8 cellular contexts compared by ENCODE assay signal in the genomic region with DNA sequence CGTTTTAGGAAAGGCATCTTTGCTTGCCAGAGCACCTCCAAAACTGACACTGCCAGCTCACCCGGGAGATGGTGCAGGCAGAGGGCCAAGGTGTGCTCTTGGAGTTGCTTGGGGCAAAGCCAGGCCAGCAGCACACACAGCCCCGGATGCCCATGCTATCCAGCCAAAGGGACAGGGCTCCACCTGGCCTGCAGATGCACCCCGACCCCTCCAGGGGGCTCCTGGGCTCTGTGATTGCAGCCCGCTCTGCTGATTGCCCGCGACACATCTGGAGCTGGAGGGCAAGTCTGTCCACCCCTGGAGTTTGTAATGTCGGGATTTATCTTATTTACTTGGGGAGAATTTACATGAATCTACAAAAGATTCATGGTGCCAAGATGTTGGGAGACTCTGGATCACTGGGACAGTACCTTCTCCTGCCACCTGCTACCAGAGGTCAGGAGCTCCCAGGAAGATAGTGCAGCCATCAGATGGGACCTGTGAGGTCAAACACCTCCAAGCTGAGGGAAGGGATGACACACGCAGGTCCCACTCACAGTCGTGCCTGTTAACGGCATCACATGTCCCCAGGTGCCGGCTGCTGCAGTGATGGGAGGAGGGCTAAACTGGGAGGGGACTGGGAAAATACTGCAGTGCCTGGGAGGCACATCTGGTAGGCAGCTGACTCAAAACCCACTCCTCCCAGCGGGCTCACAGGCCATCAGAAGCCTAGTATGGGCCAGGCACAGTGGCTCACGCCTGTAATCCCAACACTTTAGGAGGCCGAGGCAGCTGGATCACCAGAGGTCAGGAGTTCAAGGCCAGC. TPM values are rescaled to one million over a fixed set of nuclear protein-coding genes. Genes with fewer than 3 reads are reported as not detected.
DNase-seq lines count a peak whose midpoint lies in the region; ATAC-seq and TF ChIP-seq lines count a peak whose summit lies in the region.

No MANE protein-coding gene starts in this region.

- H2BK12ac ChIP-seq in neuronal stem cell (ENCODE audit: low read length): no peak overlapping the region

- H4K91ac ChIP-seq in neuronal stem cell (ENCODE audit: low read depth, low read length, poor library complexity): no peak overlapping the region

- H3K36me3 ChIP-seq in WERI-Rb-1 (no peaks in the 10 kb centered on the region), neuronal stem cell (replicated peaks in 1 of 2; ENCODE audit: control insufficient read depth in 2 of 2, insufficient read depth in 2 of 2, low read length in 2 of 2) (no peaks in the 10 kb centered on the region)

- H3K4me3 ChIP-seq in HL-60 (replicated peaks; ENCODE audit: insufficient read depth, low read length) (no peak overlapping the region), WERI-Rb-1 (ENCODE audit: low read depth, low read length) (no peak overlapping the region), epithelial cell of esophagus (ENCODE audit: low read length) (no peak overlapping the region), neuronal stem cell (ENCODE audit: low read length in 2 of 2) (no peak overlapping the region)

- H3K4me2 ChIP-seq in neuronal stem cell (ENCODE audit: insufficient read depth, low read length, poor library complexity, severe bottlenecking): no peak overlapping the region

- H2BK15ac ChIP-seq in neuronal stem cell (ENCODE audit: low read length): no peak overlapping the region

- H3K27me3 ChIP-seq in HL-60 (ENCODE audit: insufficient read depth, poor library complexity, severe bottlenecking): peaks cover 10% of the 10 kb centered on the region
- H3K27me3 ChIP-seq in WERI-Rb-1 (ENCODE audit: insufficient read depth, low read depth, severe bottlenecking): no peaks in the 10 kb centered on the region
- peaks cover 0 to 3% (median 0%) of the 10 kb centered on the region in 3 experiments for H3K27me3 ChIP-seq in neuronal stem cell (ENCODE audit: control insufficient read depth in 3 of 3, insufficient read depth in 3 of 3, low read depth in 1 of 3, low read length in 3 of 3)

- no peak overlapping the region for H3K9ac ChIP-seq in neuronal stem cell (ENCODE audit: low read depth, low read length, poor library complexity)

- peak; percentile 41 for TF ChIP-seq CTCF in HL-60 (IDR thresholded peaks at IDR 0.05; ENCODE audit: insufficient read depth, low read length)
- TF ChIP-seq CTCF in WERI-Rb-1 (IDR thresholded peaks at IDR 0.05; ENCODE audit: low read depth, low read length): peak; percentile 80
- TF ChIP-seq CTCF in epithelial cell of esophagus (IDR thresholded peaks at IDR 0.05; ENCODE audit: insufficient read depth, low read depth, low read length, missing control alignments): peak; percentile 50

- H2AFZ ChIP-seq in neuronal stem cell (ENCODE audit: low read length): no peak overlapping the region

- ATAC-seq in HG03439 (IDR thresholded peaks at IDR 0.05; ENCODE audit: unreplicated experiment): no peak
- no peak for ATAC-seq in HG02610 (IDR thresholded peaks at IDR 0.05; ENCODE audit: unreplicated experiment)

- no peak overlapping the region for H2BK5ac ChIP-seq in neuronal stem cell (ENCODE audit: low read length)

- H3K9me3 ChIP-seq in WERI-Rb-1 (ENCODE audit: severe bottlenecking) (no peaks in the 10 kb centered on the region), neuronal stem cell (replicated peaks in 1 of 2; ENCODE audit: control insufficient read depth in 2 of 2, insufficient read depth in 1 of 2, low read depth in 1 of 2, low read length in 2 of 2) (no peaks in the 10 kb centered on the region)

- no CpG with 5 or more reads among the region's 15 CpGs for WGBS in neuronal stem cell (ENCODE audit: extremely low coverage in 2 of 2, insufficient read length in 2 of 2, insufficient replicate concordance in 1 of 2), 2 donors

- H2BK120ac ChIP-seq in neuronal stem cell (ENCODE audit: low read depth, low read length): no peak overlapping the region

- DNase-seq in COLO668 (lab: John Stamatoyannopoulos, UW; ENCODE audit: unreplicated experiment) (peak; percentile 60), HL-60 (ENCODE audit: low read depth in 1 of 2, low spot score in 1 of 2) (peak in 1 of 2 experiments; percentile 49), WERI-Rb-1 (peak; percentile 63), epithelial cell of esophagus (ENCODE audit: low read depth) (peak; percentile 42), neuronal stem cell (ENCODE audit: low spot score) (no peak), NCI-H226 (no peak)

- H4K8ac ChIP-seq in neuronal stem cell (ENCODE audit: low read depth, low read length): no peak overlapping the region

- H3K4me1 ChIP-seq in neuronal stem cell (ENCODE audit: control insufficient read depth in 2 of 2, insufficient read depth in 1 of 2, low read depth in 1 of 2, low read length in 2 of 2): peaks cover 21 to 26% of the 10 kb centered on the region in 2 donors

- no peak overlapping the region for H3K4ac ChIP-seq in neuronal stem cell (ENCODE audit: low read length)

- no peaks in the 10 kb centered on the region for H3K79me1 ChIP-seq in neuronal stem cell (ENCODE audit: low read depth, low read length)

- no peak overlapping the region for H2AK5ac ChIP-seq in neuronal stem cell (ENCODE audit: low read depth, low read length)

- no peak overlapping the region for H3K23ac ChIP-seq in neuronal stem cell (ENCODE audit: low read depth, low read length, poor library complexity)

- no peak overlapping the region for H3K27ac ChIP-seq in HL-60 (replicated peaks)
- H3K27ac ChIP-seq in WERI-Rb-1: no peak overlapping the region
- no peak overlapping the region for H3K27ac ChIP-seq in neuronal stem cell (replicated peaks; ENCODE audit: low read length)

- peak overlapping the region; percentile 3 for H3K18ac ChIP-seq in neuronal stem cell (ENCODE audit: low read length)

- no peak overlapping the region for H3K14ac ChIP-seq in neuronal stem cell (ENCODE audit: low read length)

RNA-seq across cellular contexts. Expression of gene CBX7, which starts 17.2 kb away (rescaled TPM):
- polyA plus RNA-seq in neuronal stem cell (2013, experiment 1 of 2): 9.3 TPM
- 9.2 TPM for polyA plus RNA-seq in neuronal stem cell (2013, experiment 2 of 2)

RNA-seq across cellular contexts. Expression of gene APOBEC3H, which starts 38.2 kb away (rescaled TPM):
- polyA plus RNA-seq in neuronal stem cell (2013, experiment 1 of 2): 2.4 TPM
- polyA plus RNA-seq in neuronal stem cell (2013, experiment 2 of 2): 2.0 TPM

RNA-seq across cellular contexts. Expression of gene APOBEC3G, which starts 58.2 kb away (rescaled TPM):
- 1.1 TPM for polyA plus RNA-seq in neuronal stem cell (2013, experiment 1 of 2)
- 0.79 TPM for polyA plus RNA-seq in neuronal stem cell (2013, experiment 2 of 2)

Comparison
In these comparisons a context has a peak if more than half of its experiments do, and no peak if none do; other contexts are left out.
1. DNase-seq: peak in COLO668 (single experiment), WERI-Rb-1 (single experiment) and epithelial cell of esophagus (single experiment); none in neuronal stem cell (single experiment) and NCI-H226 (single experiment).
2. Peak in every context shown above with its lines, with median percentiles within 50 percentile points of each other: CTCF ChIP-seq.